Comparison of ENCODE assay signal across 29 cellular contexts in the genomic region with DNA sequence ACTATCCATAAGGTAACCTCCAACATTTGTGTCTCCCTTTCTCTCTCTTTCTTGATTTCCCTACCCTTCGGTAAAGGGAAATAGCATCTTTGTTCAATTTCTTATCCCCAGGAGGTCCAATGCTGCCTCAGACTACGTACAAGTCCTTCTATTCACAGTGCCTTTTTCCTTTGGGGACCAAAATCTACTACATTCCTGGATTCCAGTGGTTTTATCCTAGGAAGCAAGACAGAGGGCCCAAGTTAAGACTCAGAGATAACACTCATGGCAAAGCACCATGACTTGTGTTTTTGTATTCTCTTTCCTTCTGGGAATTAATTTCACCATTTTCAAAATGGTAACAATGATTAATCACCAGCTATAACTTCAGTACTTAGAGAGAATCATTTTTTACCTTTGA. TPM values are rescaled to one million over a fixed set of nuclear protein-coding genes. Genes with fewer than 3 reads are reported as not detected.
DNase-seq lines count a peak whose midpoint lies in the region; ATAC-seq and TF ChIP-seq lines count a peak whose summit lies in the region.
"Had no signal": no experiment of that assay in that cellular context is flagged by ENCODE, and none has a peak within 500 bp of the region (broad histone marks: within the 10 kb centered on the region; RNA-seq: fewer than 3 reads in every experiment).

No MANE protein-coding gene starts in this region.

- TF ChIP-seq CTCF in cardiac muscle cell (IDR thresholded peaks at IDR 0.05; ENCODE audit: low read depth, low read length), result no peak
- no peak for TF ChIP-seq CTCF in Calu3 (IDR thresholded peaks at IDR 0.05; ENCODE audit: unreplicated experiment)

- H3K36me3 ChIP-seq in cardiac muscle cell, result peaks cover 10% of the 10 kb centered on the region
- H3K36me3 ChIP-seq: ovary had no signal

- H3K27me3 ChIP-seq in cardiac muscle cell, result no peaks in the 10 kb centered on the region
- H3K27me3 ChIP-seq: hepatocyte, ovary, suprapubic skin, upper lobe of left lung had no signal

- peak overlapping the region; percentile 66 for H3K27ac Mint-ChIP-seq in T-helper 1 cell treated with Interleukin-12 subunit alpha and Interleukin-12 subunit beta and Interleukin-4 antibody, amounts not matched to agents 30 μg/mL and 1 μg/mL, for 36 hours
- H3K27ac Mint-ChIP-seq in natural killer cell treated with Interleukin-12 subunit alpha and Interleukin-12 subunit beta and Interleukin-15 and Interleukin-18, amount 100 ng/mL, for 72 hours, result no peak overlapping the region
- H3K27ac Mint-ChIP-seq in Calu3 (ENCODE audit: unreplicated experiment), result no peak overlapping the region
- H3K27ac Mint-ChIP-seq: activated CD4-positive, alpha-beta memory T cell treated with anti-CD3 and anti-CD28 coated beads, Interleukin-2, amount 10 ng/mL, durations not matched to agents 7 days and 5 days; stimulated activated effector memory CD8-positive, alpha-beta T cell treated with anti-CD3 and anti-CD28 coated beads, Interleukin-12 subunit alpha, Interleukin-12 subunit beta, amount 100 ng/mL, for 72 hours had no signal

- H3K4me1 Mint-ChIP-seq in T-helper 1 cell treated with Interleukin-12 subunit alpha and Interleukin-12 subunit beta and Interleukin-4 antibody, amounts not matched to agents 30 μg/mL and 1 μg/mL, for 36 hours (ENCODE audit: low read depth), result peaks cover 56% of the 10 kb centered on the region
- H3K4me1 Mint-ChIP-seq in natural killer cell treated with Interleukin-12 subunit alpha and Interleukin-12 subunit beta and Interleukin-15 and Interleukin-18, amount 100 ng/mL, for 72 hours (ENCODE audit: low read depth in 2 of 2), result peaks cover 24 to 36% of the 10 kb centered on the region in 2 donors
- peaks cover 12% of the 10 kb centered on the region for H3K4me1 Mint-ChIP-seq in Calu3 (ENCODE audit: low read depth, unreplicated experiment)

- intact Hi-C loops in left ventricle myocardium superior (cut with micrococcal nuclease) (no loop called here), Calu3 (cut with micrococcal nuclease; ENCODE audit: unreplicated experiment) (no loop called here)

- peak overlapping the region; percentile 32 for H3K27ac ChIP-seq in cardiac muscle cell
- H3K27ac ChIP-seq: 22Rv1, hepatocyte, ovary, RWPE1, suprapubic skin, upper lobe of left lung, VCaP had no signal

- peaks cover 43% of the 10 kb centered on the region for H3K36me3 Mint-ChIP-seq in T-helper 1 cell treated with Interleukin-12 subunit alpha and Interleukin-12 subunit beta and Interleukin-4 antibody, amounts not matched to agents 30 μg/mL and 1 μg/mL, for 36 hours (ENCODE audit: low read depth)
- H3K36me3 Mint-ChIP-seq in natural killer cell treated with Interleukin-12 subunit alpha and Interleukin-12 subunit beta and Interleukin-15 and Interleukin-18, amount 100 ng/mL, for 72 hours, result peaks cover 12% of the 10 kb centered on the region
- peaks cover 29% of the 10 kb centered on the region for H3K36me3 Mint-ChIP-seq in Calu3 (ENCODE audit: insufficient read depth, unreplicated experiment)

- no TSS peak for BruUV-seq in Calu3 (replicated peaks; lab: Mats Ljungman, UMichigan)

- CTCF ChIA-PET in Calu3 (lab: Charles Lee), result no interaction called here

- ATAC-seq in left ventricle myocardium superior (no peak), GM21737 (IDR thresholded peaks at IDR 0.05; ENCODE audit: unreplicated experiment) (no peak)
- no peak for ATAC-seq in natural killer cell treated with Interleukin-12 subunit alpha and Interleukin-12 subunit beta and Interleukin-15 and Interleukin-18, amount 100 ng/mL, for 72 hours
- ATAC-seq: stimulated activated effector memory CD8-positive, alpha-beta T cell treated with anti-CD3 and anti-CD28 coated beads, Interleukin-12 subunit alpha, Interleukin-12 subunit beta, amount 100 ng/mL, for 72 hours had no signal

- H3K9me3 ChIP-seq in cardiac muscle cell (ENCODE audit: low read depth), result no peaks in the 10 kb centered on the region
- H3K9me3 ChIP-seq: ovary, SK-N-SH, suprapubic skin, upper lobe of left lung had no signal

- H3K27me3 Mint-ChIP-seq in T-helper 1 cell treated with Interleukin-12 subunit alpha and Interleukin-12 subunit beta and Interleukin-4 antibody, amounts not matched to agents 30 μg/mL and 1 μg/mL, for 36 hours (ENCODE audit: low read depth), result no peaks in the 10 kb centered on the region
- H3K27me3 Mint-ChIP-seq in natural killer cell treated with Interleukin-12 subunit alpha and Interleukin-12 subunit beta and Interleukin-15 and Interleukin-18, amount 100 ng/mL, for 72 hours, result no peaks in the 10 kb centered on the region
- no peaks in the 10 kb centered on the region for H3K27me3 Mint-ChIP-seq in Calu3 (ENCODE audit: unreplicated experiment)
- H3K27me3 Mint-ChIP-seq: activated CD4-positive, alpha-beta memory T cell treated with anti-CD3 and anti-CD28 coated beads, Interleukin-2, amount 10 ng/mL, durations not matched to agents 7 days and 5 days had no signal

- H3K9me3 Mint-ChIP-seq in T-helper 1 cell treated with Interleukin-12 subunit alpha and Interleukin-12 subunit beta and Interleukin-4 antibody, amounts not matched to agents 30 μg/mL and 1 μg/mL, for 36 hours, result no peaks in the 10 kb centered on the region
- H3K9me3 Mint-ChIP-seq in natural killer cell treated with Interleukin-12 subunit alpha and Interleukin-12 subunit beta and Interleukin-15 and Interleukin-18, amount 100 ng/mL, for 72 hours, result no peaks in the 10 kb centered on the region
- H3K9me3 Mint-ChIP-seq in Calu3 (ENCODE audit: low read depth, unreplicated experiment), result no peaks in the 10 kb centered on the region
- H3K9me3 Mint-ChIP-seq: activated CD4-positive, alpha-beta memory T cell treated with anti-CD3 and anti-CD28 coated beads, Interleukin-2, amount 10 ng/mL, durations not matched to agents 7 days and 5 days; stimulated activated effector memory CD8-positive, alpha-beta T cell treated with anti-CD3 and anti-CD28 coated beads, Interleukin-12 subunit alpha, Interleukin-12 subunit beta, amount 100 ng/mL, for 72 hours had no signal

- no peak overlapping the region for H3K4me3 ChIP-seq in cardiac muscle cell
- H3K4me3 ChIP-seq: hepatocyte, lung, ovary, suprapubic skin, upper lobe of left lung had no signal

- no peak for DNase-seq in T-helper 1 cell
- peak in 1 of 2 donors; percentile 47 for DNase-seq in cardiac muscle cell (ENCODE audit: low read depth in 1 of 2, low spot score in 1 of 2)
- no peak for DNase-seq in left ventricle myocardium superior
- DNase-seq in astrocyte of the hippocampus (ENCODE audit: low read depth, low spot score), result peak; percentile 46
- DNase-seq in natural killer cell treated with Interleukin-12 subunit alpha and Interleukin-12 subunit beta and Interleukin-15 and Interleukin-18, amount 100 ng/mL, for 72 hours (ENCODE audit: low spot score), result no peak
- no peak for DNase-seq in Calu3
- DNase-seq: activated CD4-positive, alpha-beta memory T cell treated with anti-CD3 and anti-CD28 coated beads, Interleukin-2, amount 10 ng/mL, durations not matched to agents 7 days and 5 days; activated gamma-delta T cell treated with Interleukin-2 at 50 U/mL for 16 hours; activated T-cell treated with anti-CD3 and anti-CD28 coated beads for 4 hours; amygdala; C1 segment of cervical spinal cord; DMS79; NCI-H1436; NCI-H2081; NCI-H526; OCI-M1; ovary; SK-N-SH; T-helper 9 cell had no signal

- H3K4me3 Mint-ChIP-seq in T-helper 1 cell treated with Interleukin-12 subunit alpha and Interleukin-12 subunit beta and Interleukin-4 antibody, amounts not matched to agents 30 μg/mL and 1 μg/mL, for 36 hours, result no peak overlapping the region
- no peak overlapping the region for H3K4me3 Mint-ChIP-seq in natural killer cell treated with Interleukin-12 subunit alpha and Interleukin-12 subunit beta and Interleukin-15 and Interleukin-18, amount 100 ng/mL, for 72 hours
- H3K4me3 Mint-ChIP-seq in Calu3 (ENCODE audit: low read depth, unreplicated experiment), result no peak overlapping the region
- H3K4me3 Mint-ChIP-seq: activated CD4-positive, alpha-beta memory T cell treated with anti-CD3 and anti-CD28 coated beads, Interleukin-2, amount 10 ng/mL, durations not matched to agents 7 days and 5 days; stimulated activated effector memory CD8-positive, alpha-beta T cell treated with anti-CD3 and anti-CD28 coated beads, Interleukin-12 subunit alpha, Interleukin-12 subunit beta, amount 100 ng/mL, for 72 hours had no signal

- H3K4me1 ChIP-seq in cardiac muscle cell (ENCODE audit: low read depth), result peaks cover 31% of the 10 kb centered on the region

RNA-seq across cellular contexts. Expression of a gene that starts 10.6 kb away (rescaled TPM):
- total RNA-seq in cardiac muscle cell, result 203 and 210 TPM in 2 replicates
- 181 and 194 TPM in 2 replicates for polyA plus RNA-seq in cardiac muscle cell
- total RNA-seq in left ventricle myocardium superior, result 74.1 TPM
- total RNA-seq in natural killer cell treated with Interleukin-12 subunit alpha and Interleukin-12 subunit beta and Interleukin-15 and Interleukin-18, amount 100 ng/mL, for 72 hours, result 100 to 1,000 TPM; 107 to 159 TPM
- 122 and 128 TPM in 2 replicates for total RNA-seq in Calu3 (2022)

RNA-seq across cellular contexts. Expression of a gene that starts 32.3 kb away (rescaled TPM):
- 2.4 and 2.5 TPM in 2 replicates for total RNA-seq in cardiac muscle cell
- polyA plus RNA-seq in cardiac muscle cell, result 2.0 and 4.4 TPM in 2 replicates
- 0.64 TPM for total RNA-seq in left ventricle myocardium superior
- total RNA-seq in natural killer cell treated with Interleukin-12 subunit alpha and Interleukin-12 subunit beta and Interleukin-15 and Interleukin-18, amount 100 ng/mL, for 72 hours, result under 1 TPM; 0.14 to 0.36 TPM
- 2.2 and 2.7 TPM in 2 replicates for total RNA-seq in Calu3 (2022)
